Comparison of ENCODE assay signal across 8 cellular contexts in genomic region chr6:1388927-1389790, GRCh38. TPM values are rescaled to one million over a fixed set of nuclear protein-coding genes. Genes with fewer than 3 reads are reported as not detected.
DNase-seq lines count a peak whose midpoint lies in the region; ATAC-seq and TF ChIP-seq lines count a peak whose summit lies in the region.

Gene FOXF2 (plus strand): TSS chr6:1389576. CDS start chr6:1389948, 372 bp downstream.

- ATAC-seq in HG02840 (IDR thresholded peaks at IDR 0.05; ENCODE audit: low FRiP score, unreplicated experiment): no peak

- peaks cover 10% of the 10 kb centered on the region for H3K4me1 Mint-ChIP-seq in T-helper 1 cell treated with Interleukin-12 subunit alpha and Interleukin-12 subunit beta and Interleukin-4 antibody, amounts not matched to agents 30 μg/mL and 1 μg/mL, for 36 hours (ENCODE audit: low read depth)

- no peak for DNase-seq in T-helper 1 cell
- DNase-seq in ascending aorta (ENCODE audit: low spot score in 2 of 2): peak in 1 of 2 donors; percentile 54
- peak; percentile 66 for DNase-seq in islet precursor cell
- no peak for DNase-seq in suprapubic skin (ENCODE audit: low spot score in 2 of 2)
- no peak for DNase-seq in adrenal gland
- no peak for DNase-seq in NCI-H1436 (lab: John Stamatoyannopoulos, UW)

- H3K27ac ChIP-seq in ascending aorta: no peak within 1 kb of the TSS
- H3K27ac ChIP-seq in suprapubic skin: no peak within 1 kb of the TSS
- H3K27ac ChIP-seq in adrenal gland: peak within 1 kb of the TSS in 1 of 5 donors; percentile 40

- peak within 1 kb of the TSS; percentile 51 for H3K4me3 Mint-ChIP-seq in T-helper 1 cell treated with Interleukin-12 subunit alpha and Interleukin-12 subunit beta and Interleukin-4 antibody, amounts not matched to agents 30 μg/mL and 1 μg/mL, for 36 hours

- no peak for TF ChIP-seq POLR2A in suprapubic skin (IDR thresholded peaks at IDR 0.05)
- TF ChIP-seq POLR2A in adrenal gland (IDR thresholded peaks at IDR 0.05): no peak

- no peaks in the 10 kb centered on the region for H3K9me3 ChIP-seq in ascending aorta
- no peaks in the 10 kb centered on the region for H3K9me3 ChIP-seq in suprapubic skin
- H3K9me3 ChIP-seq in adrenal gland (replicated peaks in 1 of 3): no peaks in the 10 kb centered on the region

- H3K36me3 ChIP-seq in ascending aorta (no peaks in the 10 kb centered on the region), suprapubic skin (no peaks in the 10 kb centered on the region), adrenal gland (replicated peaks in 1 of 2) (no peaks in the 10 kb centered on the region)

- H3K4me1 ChIP-seq in ascending aorta (peaks cover 10 to 17% of the 10 kb centered on the region in 2 donors), suprapubic skin (peaks cover 47% of the 10 kb centered on the region), adrenal gland (replicated peaks in 1 of 2) (no peaks in the 10 kb centered on the region)

- intact Hi-C loops in ascending aorta (cut with DNase I): no loop called here
- intact Hi-C loops in adrenal gland (cut with DNase I): no loop called here

- no peaks in the 10 kb centered on the region for H3K36me3 Mint-ChIP-seq in T-helper 1 cell treated with Interleukin-12 subunit alpha and Interleukin-12 subunit beta and Interleukin-4 antibody, amounts not matched to agents 30 μg/mL and 1 μg/mL, for 36 hours (ENCODE audit: low read depth)

- H3K27ac Mint-ChIP-seq in T-helper 1 cell treated with Interleukin-12 subunit alpha and Interleukin-12 subunit beta and Interleukin-4 antibody, amounts not matched to agents 30 μg/mL and 1 μg/mL, for 36 hours: no peak within 1 kb of the TSS

- H3K27me3 ChIP-seq in ascending aorta (peaks cover 10% of the 10 kb centered on the region), suprapubic skin (peaks cover 100% of the 10 kb centered on the region), adrenal gland (peaks cover 78% of the 10 kb centered on the region)

- H3K27me3 Mint-ChIP-seq in T-helper 1 cell treated with Interleukin-12 subunit alpha and Interleukin-12 subunit beta and Interleukin-4 antibody, amounts not matched to agents 30 μg/mL and 1 μg/mL, for 36 hours (ENCODE audit: low read depth): peaks cover 82% of the 10 kb centered on the region

- TF ChIP-seq CTCF in ascending aorta (IDR thresholded peaks at IDR 0.05) (no peak), suprapubic skin (IDR thresholded peaks at IDR 0.05) (no peak), adrenal gland (IDR thresholded peaks at IDR 0.05) (no peak)

- 9% methylated on average over 64 of the region's 84 CpGs for WGBS in suprapubic skin
- WGBS in adrenal gland, 4 donors: 2 to 6% (median 5%) methylated on average over 9 to 82 of the region's 84 CpGs

- H3K4me3 ChIP-seq in ascending aorta (peak within 1 kb of the TSS; percentile 35 to 68), suprapubic skin (peak within 1 kb of the TSS; percentile 51), adrenal gland (peak within 1 kb of the TSS in 1 of 4 donors; percentile 48)

- no peak for TF ChIP-seq EP300 in suprapubic skin (IDR thresholded peaks at IDR 0.05)

- H3K9me3 Mint-ChIP-seq in T-helper 1 cell treated with Interleukin-12 subunit alpha and Interleukin-12 subunit beta and Interleukin-4 antibody, amounts not matched to agents 30 μg/mL and 1 μg/mL, for 36 hours: no peaks in the 10 kb centered on the region

RNA-seq across cellular contexts. Expression of gene FOXF2, which starts in this region (rescaled TPM):
- total RNA-seq in ascending aorta (5.2 TPM), suprapubic skin (1 to 10 TPM in 2 of 4 donors, under 1 TPM in 2; 0.25 to 3.0 (median 0.99) TPM), adrenal gland (1 to 10 TPM in 2 of 8 donors, under 1 TPM in 5, not detected in 1; 0.27 to 1.9 (median 0.58) TPM)
- polyA plus RNA-seq in adrenal gland: 1 to 10 TPM in 1 of 3 donors, under 1 TPM in 2; 0.46 to 1.2 (median 0.51) TPM
